Comparison of ENCODE assay signal across 29 cellular contexts in genomic region chr20:50230871-50231270, GRCh38.
"Had no signal": no experiment of that assay in that cellular context is flagged by ENCODE, and none has a peak within 500 bp of the region (broad histone marks: within the 10 kb centered on the region; RNA-seq: fewer than 3 reads in every experiment).

No MANE protein-coding gene starts in this region.

- H3K27ac ChIP-seq: brain microvascular endothelial cell, KMS-11, SJSA1 had no signal

- H3K4me3 Mint-ChIP-seq: activated CD4-positive, alpha-beta memory T cell treated with anti-CD3 and anti-CD28 coated beads for 36 hours; activated naive CD4-positive, alpha-beta T cell treated with anti-CD3 and anti-CD28 coated beads, Interleukin-2, amount 10 ng/mL, durations not matched to agents 7 days and 5 days; activated naive CD8-positive, alpha-beta T cell; activated T-cell treated with anti-CD3 and anti-CD28 coated beads, Interleukin-2, amount 50 U/mL, for 4 hours; activated T-helper 1 cell treated with anti-CD3 and anti-CD28 coated beads, Interleukin-12 subunit alpha, Interleukin-12 subunit beta, Interleukin-2, Interleukin-4 antibody, amounts not matched to agents 30 ng/mL and 10 ng/mL and 1 ng/mL, durations not matched to agents 14 hours and 24 hours and 36 hours; T-helper 1 cell treated with Interleukin-12 subunit alpha and Interleukin-12 subunit beta and Interleukin-4 antibody, amounts not matched to agents 30 μg/mL and 1 μg/mL, for 36 hours; T-helper 2 cell treated with Interferon-gamma antibody and Interleukin-4, amounts not matched to agents 5 μg/mL and 100 μg/mL, for 36 hours had no signal

- H3K36me3 ChIP-seq: brain microvascular endothelial cell, SJSA1 had no signal

- DNase-seq: activated CD4-positive, alpha-beta memory T cell treated with anti-CD3 and anti-CD28 coated beads for 36 hours; activated CD4-positive, alpha-beta T cell treated with anti-CD3 and anti-CD28 coated beads for 4 hours; activated CD4-positive, alpha-beta T cell treated with anti-CD3 and anti-CD28 coated beads, Interleukin-2, amount 50 U/mL, for 1 hour; activated CD8-positive, alpha-beta memory T cell treated with anti-CD3 and anti-CD28 coated beads, Interleukin-2, amount 50 U/mL, for 4 hours; activated effector memory CD4-positive, alpha-beta T cell treated with Interleukin-2 at 50 U/mL for 16 hours; activated naive CD4-positive, alpha-beta T cell treated with anti-CD3 and anti-CD28 coated beads, Interleukin-2, amount 10 ng/mL, durations not matched to agents 7 days and 5 days; activated T-cell treated with anti-CD3 and anti-CD28 coated beads for 4 hours; activated T-cell treated with anti-CD3 and anti-CD28 coated beads, Interleukin-2, amount 50 U/mL, for 4 hours; amniotic stem cell; aorta; brain microvascular endothelial cell; central memory CD4-positive, alpha-beta T cell; NCI-H1092 treated with DMSO at 0.1 percent for 48 hours; NCI-H1417 treated with DMSO at 0.1 percent for 48 hours; NCI-H1694 treated with DMSO at 0.1 percent for 48 hours; NCI-H2029; NCI-H2171; NCI-H446 treated with DMSO at 0.1 percent for 48 hours; NCI-H524; SHP77 treated with DMSO at 0.1 percent for 48 hours; SK-N-SH had no signal

- H3K4me3 ChIP-seq: SJSA1 had no signal

- ATAC-seq: activated CD4-positive, CD25-positive, alpha-beta regulatory T cell treated with anti-CD3 and anti-CD28 coated beads, Interleukin-2, amount 50 U/mL, for 24 hours; activated T-cell treated with anti-CD3 and anti-CD28 coated beads, Interleukin-2, amount 50 U/mL, for 4 hours; Panc1 had no signal

- H3K9me2 ChIP-seq: SK-N-SH had no signal

- H3K27me3 ChIP-seq: brain microvascular endothelial cell, SJSA1 had no signal

- H3K4me2 ChIP-seq: KMS-11, SK-N-SH had no signal

- H3K27me3 Mint-ChIP-seq: activated CD4-positive, alpha-beta memory T cell treated with anti-CD3 and anti-CD28 coated beads for 36 hours; activated naive CD8-positive, alpha-beta T cell had no signal

- H3K9me3 Mint-ChIP-seq: activated CD4-positive, alpha-beta memory T cell treated with anti-CD3 and anti-CD28 coated beads for 36 hours; activated naive CD4-positive, alpha-beta T cell treated with anti-CD3 and anti-CD28 coated beads, Interleukin-2, amount 10 ng/mL, durations not matched to agents 7 days and 5 days; activated T-cell treated with anti-CD3 and anti-CD28 coated beads, Interleukin-2, amount 50 U/mL, for 4 hours; activated T-helper 1 cell treated with anti-CD3 and anti-CD28 coated beads, Interleukin-12 subunit alpha, Interleukin-12 subunit beta, Interleukin-2, Interleukin-4 antibody, amounts not matched to agents 30 ng/mL and 10 ng/mL and 1 ng/mL, durations not matched to agents 14 hours and 24 hours and 36 hours; T-helper 1 cell treated with Interleukin-12 subunit alpha and Interleukin-12 subunit beta and Interleukin-4 antibody, amounts not matched to agents 30 μg/mL and 1 μg/mL, for 36 hours; T-helper 2 cell treated with Interferon-gamma antibody and Interleukin-4, amounts not matched to agents 5 μg/mL and 100 μg/mL, for 36 hours had no signal

- H3K9ac ChIP-seq: KMS-11, SK-N-SH had no signal

- H3K36me3 Mint-ChIP-seq: activated CD4-positive, alpha-beta memory T cell treated with anti-CD3 and anti-CD28 coated beads for 36 hours; activated naive CD4-positive, alpha-beta T cell treated with anti-CD3 and anti-CD28 coated beads, Interleukin-2, amount 10 ng/mL, durations not matched to agents 7 days and 5 days; activated naive CD8-positive, alpha-beta T cell had no signal

- H3K9me3 ChIP-seq: SJSA1, SK-N-SH had no signal

- H3K27ac Mint-ChIP-seq: activated CD4-positive, alpha-beta memory T cell treated with anti-CD3 and anti-CD28 coated beads for 36 hours; activated naive CD4-positive, alpha-beta T cell treated with anti-CD3 and anti-CD28 coated beads, Interleukin-2, amount 10 ng/mL, durations not matched to agents 7 days and 5 days; activated naive CD8-positive, alpha-beta T cell; activated T-helper 1 cell treated with anti-CD3 and anti-CD28 coated beads, Interleukin-12 subunit alpha, Interleukin-12 subunit beta, Interleukin-2, Interleukin-4 antibody, amounts not matched to agents 30 ng/mL and 10 ng/mL and 1 ng/mL, durations not matched to agents 14 hours and 24 hours and 36 hours; T-helper 1 cell treated with Interleukin-12 subunit alpha and Interleukin-12 subunit beta and Interleukin-4 antibody, amounts not matched to agents 30 μg/mL and 1 μg/mL, for 36 hours; T-helper 2 cell treated with Interferon-gamma antibody and Interleukin-4, amounts not matched to agents 5 μg/mL and 100 μg/mL, for 36 hours had no signal
